In genomic region chr5:142571921-142572320, GRCh38 we compare ENCODE assay signal across 18 cellular contexts.
"Had no signal": no experiment of that assay in that cellular context is flagged by ENCODE, and none has a peak within 500 bp of the region (broad histone marks: within the 10 kb centered on the region; RNA-seq: fewer than 3 reads in every experiment).

No MANE protein-coding gene starts in this region.

- H3K27ac ChIP-seq: colonic mucosa, heart left ventricle, left ventricle myocardium inferior, sigmoid colon, skin epidermis, stomach, thoracic aorta, transverse colon had no signal

- H3K9me3 ChIP-seq: colonic mucosa, heart left ventricle, left ventricle myocardium inferior, sigmoid colon, stomach, thoracic aorta, transverse colon had no signal

- H3K36me3 ChIP-seq: colonic mucosa, heart left ventricle, left ventricle myocardium inferior, sigmoid colon, stomach, thoracic aorta, transverse colon had no signal

- FAIRE-seq: frontal cortex had no signal

- H3K4me1 ChIP-seq: colonic mucosa had no signal

- DNase-seq: colonic mucosa; effector CD4-positive, alpha-beta T cell; heart left ventricle; hypothalamus; left ventricle myocardium inferior; mesenchymal stem cell; naive thymus-derived CD4-positive, alpha-beta T cell; posterior cingulate gyrus; sigmoid colon; stimulated activated CD4-positive, alpha-beta T cell treated with anti-CD3 and anti-CD28 coated beads, Interleukin-12 subunit alpha, Interleukin-12 subunit beta, amount 100 ng/mL, for 4 hours; stimulated activated naive CD4-positive, alpha-beta T cell; stomach; substantia nigra; transverse colon had no signal

- ATAC-seq: naive thymus-derived CD4-positive, alpha-beta T cell had no signal

- H3K27me3 ChIP-seq: colonic mucosa, heart left ventricle, sigmoid colon, stomach, transverse colon had no signal

- H3K4me3 ChIP-seq: colonic mucosa, heart left ventricle, left ventricle myocardium inferior, lung, sigmoid colon, skin epidermis, stomach, thoracic aorta, transverse colon had no signal
